In the genomic region with DNA sequence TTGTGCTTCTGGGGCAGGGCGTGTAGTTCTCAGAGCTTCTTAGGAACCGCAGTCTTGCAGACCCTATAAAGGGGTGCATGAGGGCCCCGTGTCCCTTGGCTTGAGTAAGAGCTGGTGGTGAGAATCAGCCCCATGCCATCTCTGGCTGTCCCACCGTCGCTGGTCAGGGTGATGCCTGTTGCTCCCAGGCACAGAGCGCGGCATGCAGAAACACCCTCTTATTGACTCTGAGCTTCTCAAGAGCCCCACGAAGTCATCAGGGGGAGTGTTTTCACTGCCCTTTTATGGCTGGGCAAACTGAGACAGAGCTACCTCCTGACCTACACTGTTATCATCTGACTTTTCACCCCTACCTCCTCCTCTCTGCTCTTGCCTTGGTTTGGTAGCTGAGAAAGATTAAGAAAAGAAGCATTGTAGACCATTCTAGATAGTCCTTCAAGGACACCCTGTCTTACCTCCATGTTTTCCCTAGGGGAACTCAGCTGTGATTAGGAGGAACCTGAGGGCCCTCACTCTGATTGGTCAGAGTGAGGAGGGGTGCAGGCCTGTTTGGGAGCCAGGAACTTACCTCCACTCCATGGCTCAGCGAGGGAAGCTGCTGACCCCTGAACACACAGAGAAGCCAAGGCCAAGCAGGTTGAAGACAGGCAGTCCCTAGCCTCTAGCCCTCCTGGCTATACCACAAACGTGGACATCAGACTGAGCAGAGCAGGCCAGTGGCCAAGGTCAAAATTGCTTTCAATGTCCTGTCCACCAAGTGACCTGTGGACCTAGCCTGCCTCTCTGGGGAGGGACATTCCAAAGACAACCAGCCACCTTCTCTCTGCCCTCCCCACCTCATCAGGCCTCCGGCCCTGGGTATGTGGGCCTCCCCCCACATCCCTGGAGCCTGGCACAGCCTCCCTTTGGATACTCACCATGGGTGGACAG, we compare ENCODE assay signal across 22 cellular contexts. TPM values are rescaled to one million over a fixed set of nuclear protein-coding genes. Genes with fewer than 3 reads are reported as not detected.
A peak's percentile ranks its signal among the peaks of the same experiment; 100 is the strongest.
DNase-seq lines count a peak whose midpoint lies in the region; ATAC-seq and TF ChIP-seq lines count a peak whose summit lies in the region.
"Had no signal": no experiment of that assay in that cellular context is flagged by ENCODE, and none has a peak within 500 bp of the region (broad histone marks: within the 10 kb centered on the region; RNA-seq: fewer than 3 reads in every experiment).

No MANE protein-coding gene starts in this region.

- H3K36me3 Mint-ChIP-seq in endothelial cell (ENCODE audit: low read depth, unreplicated experiment): peaks cover 15% of the 10 kb centered on the region
- H3K36me3 Mint-ChIP-seq in mesothelial cell of epicardium: peaks cover 3% of the 10 kb centered on the region
- no peaks in the 10 kb centered on the region for H3K36me3 Mint-ChIP-seq in progenitor cell of endocrine pancreas (ENCODE audit: insufficient read depth)

- H3K27ac ChIP-seq in temporal lobe (ENCODE audit: low read depth, low read length): peak overlapping the region; percentile 100
- H3K27ac ChIP-seq: esophagus muscularis mucosa, transverse colon had no signal

- H3K27me3 Mint-ChIP-seq in endothelial cell (ENCODE audit: unreplicated experiment) (peaks cover 2% of the 10 kb centered on the region), mesothelial cell of epicardium (ENCODE audit: low read depth) (no peaks in the 10 kb centered on the region), progenitor cell of endocrine pancreas (peaks cover 10% of the 10 kb centered on the region)

- H3K9me3 Mint-ChIP-seq in endothelial cell (ENCODE audit: unreplicated experiment) (no peaks in the 10 kb centered on the region), mesothelial cell of epicardium (no peaks in the 10 kb centered on the region), progenitor cell of endocrine pancreas (ENCODE audit: low read depth) (no peaks in the 10 kb centered on the region)

- H3K4me3 Mint-ChIP-seq in endothelial cell (ENCODE audit: unreplicated experiment) (no peak overlapping the region), mesothelial cell of epicardium (no peak overlapping the region), progenitor cell of endocrine pancreas (ENCODE audit: low read depth) (no peak overlapping the region)

- DNase-seq in amniotic epithelial cell (ENCODE audit: low read depth): peak; percentile 73
- no peak for DNase-seq in endothelial cell (ENCODE audit: low spot score)
- DNase-seq in mesothelial cell of epicardium (ENCODE audit: low spot score in 2 of 2, unreplicated experiment in 2 of 2): no peak
- no peak for DNase-seq in COLO829 (ENCODE audit: low spot score)
- DNase-seq in progenitor cell of endocrine pancreas (ENCODE audit: low spot score, unreplicated experiment): no peak
- DNase-seq: activated CD4-positive, alpha-beta T cell treated with anti-CD3 and anti-CD28 coated beads, Interleukin-2, amount 50 U/mL, for 48 hours; activated gamma-delta T cell; amygdala; DMS79 treated with DMSO at 0.1 percent for 48 hours; effector CD8-positive, alpha-beta T cell; H7; left colon; NCI-H1105; NCI-H2029 treated with DMSO at 0.1 percent for 48 hours; stimulated activated CD4-positive, alpha-beta T cell treated with anti-CD3 and anti-CD28 coated beads, Interleukin-2, amount 100 ng/mL, for 24 hours; stimulated activated naive CD4-positive, alpha-beta T cell; transverse colon had no signal

- TF ChIP-seq CTCF in endothelial cell (IDR thresholded peaks at IDR 0.05; ENCODE audit: unreplicated experiment) (no peak), mesothelial cell of epicardium (IDR thresholded peaks at IDR 0.05; ENCODE audit: unreplicated experiment) (no peak), progenitor cell of endocrine pancreas (IDR thresholded peaks at IDR 0.05; ENCODE audit: unreplicated experiment) (no peak)

- ATAC-seq in GM18909 (IDR thresholded peaks at IDR 0.05; ENCODE audit: poor library complexity, unreplicated experiment): no peak
- ATAC-seq: Panc1 had no signal

- peak overlapping the region; percentile 18 for H3K27ac Mint-ChIP-seq in endothelial cell (ENCODE audit: unreplicated experiment)
- peak overlapping the region; percentile 79 for H3K27ac Mint-ChIP-seq in mesothelial cell of epicardium
- H3K27ac Mint-ChIP-seq in progenitor cell of endocrine pancreas: no peak overlapping the region

- H3K4me1 Mint-ChIP-seq in endothelial cell (ENCODE audit: unreplicated experiment) (peaks cover 52% of the 10 kb centered on the region), mesothelial cell of epicardium (peaks cover 68% of the 10 kb centered on the region), progenitor cell of endocrine pancreas (ENCODE audit: low read depth) (peaks cover 11% of the 10 kb centered on the region)

RNA-seq across cellular contexts. Expression of a gene that starts 17.6 kb away (rescaled TPM):
- 231 TPM for total RNA-seq in endothelial cell (ENCODE audit: unreplicated experiment)
- total RNA-seq in mesothelial cell of epicardium: 84.8 to 91.5 TPM (median 85.7 TPM) in 3 replicates
- 4.2 TPM for total RNA-seq in temporal lobe
- 3.7 and 6.0 TPM in 2 replicates for total RNA-seq in progenitor cell of endocrine pancreas
- total RNA-seq: T-helper 2 cell treated with Interferon-gamma antibody and Interleukin-4, amounts not matched to agents 100 ng/mL and 5 ng/mL, for 36 hours had no signal

Comparison
In these comparisons a context has a peak if more than half of its experiments do, and no peak if none do; other contexts are left out.
1. RNA of a gene that starts 17.6 kb away (total RNA-seq): 231 TPM in endothelial cell (single experiment) and 84.8 to 91.5 TPM in mesothelial cell of epicardium; 4.2 TPM in temporal lobe (single experiment) and 3.7 to 6.0 TPM in progenitor cell of endocrine pancreas; every median in the first group is over 10 times any median in the second.